22 cellular contexts compared by ENCODE assay signal in the genomic region with DNA sequence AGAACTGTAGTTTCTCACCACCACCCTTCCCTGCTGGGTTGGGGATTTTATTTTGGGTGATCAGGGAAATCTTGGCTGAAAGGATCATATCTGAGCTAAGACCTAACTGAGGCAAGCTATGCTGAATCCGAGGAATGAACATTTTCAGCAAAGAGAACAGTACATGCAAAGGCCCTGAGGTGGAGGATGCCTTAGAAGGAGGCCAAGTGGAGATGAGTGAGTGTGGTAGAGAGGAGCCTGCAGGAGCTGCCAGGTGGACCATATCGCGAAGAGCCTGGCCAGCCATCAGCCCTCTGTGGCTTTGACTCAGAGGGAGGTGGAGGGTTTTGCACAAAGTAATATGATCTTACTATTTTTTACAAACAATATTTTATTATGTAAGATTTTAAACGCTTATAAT. TPM values are rescaled to one million over a fixed set of nuclear protein-coding genes. Genes with fewer than 3 reads are reported as not detected.
DNase-seq lines count a peak whose midpoint lies in the region; ATAC-seq, FAIRE-seq and TF ChIP-seq lines count a peak whose summit lies in the region.
"Had no signal": no experiment of that assay in that cellular context is flagged by ENCODE, and none has a peak within 500 bp of the region (broad histone marks: within the 10 kb centered on the region; RNA-seq: fewer than 3 reads in every experiment).

No MANE protein-coding gene starts in this region.

- peak overlapping the region; percentile 16 for H3K4me3 Mint-ChIP-seq in central memory CD8-positive, alpha-beta T cell
- no peak overlapping the region for H3K4me3 Mint-ChIP-seq in GM23338

- no peak overlapping the region for H3K4me2 ChIP-seq in GM23338
- H3K4me2 ChIP-seq: BLaER1 treated with 17β-estradiol and CSF1 and Interleukin-3, amounts not matched to agents 10 nM and 100 nM had no signal

- H3K36me3 ChIP-seq in right atrium auricular region (no peaks in the 10 kb centered on the region), HEK293 (ENCODE audit: control insufficient read depth in 2 of 2, insufficient read depth in 1 of 2, low read length in 2 of 2) (no peaks in the 10 kb centered on the region), GM23338 (ENCODE audit: insufficient read depth) (no peaks in the 10 kb centered on the region)
- H3K36me3 ChIP-seq: BLaER1 treated with 17β-estradiol and CSF1 and Interleukin-3, amounts not matched to agents 10 nM and 100 nM had no signal

- no peak for TF ChIP-seq CTCF in right atrium auricular region (IDR thresholded peaks at IDR 0.05)
- no peak for TF ChIP-seq CTCF in HEK293 (tag by site-specific recombination; IDR thresholded peaks at IDR 0.05)
- no peak for TF ChIP-seq CTCF in GM23338 (conservative IDR thresholded peaks at IDR 0.05; ENCODE audit: low read depth in 2 of 2)

- H3F3A ChIP-seq in GM23338 (replicated peaks; ENCODE audit: low read depth), result no peaks in the 10 kb centered on the region

- POLR2A ChIA-PET in HEK293 (lab: Yijun Ruan, JAX), result no interaction called here

- no peaks in the 10 kb centered on the region for H3K9me3 ChIP-seq in right atrium auricular region
- H3K9me3 ChIP-seq in HEK293 (ENCODE audit: control insufficient read depth, insufficient read depth, low read depth, low read length), result no peaks in the 10 kb centered on the region
- H3K9me3 ChIP-seq: BLaER1 treated with 17β-estradiol and CSF1 and Interleukin-3, amounts not matched to agents 10 nM and 100 nM had no signal

- H3K4me1 Mint-ChIP-seq in central memory CD8-positive, alpha-beta T cell, result no peaks in the 10 kb centered on the region
- no peaks in the 10 kb centered on the region for H3K4me1 Mint-ChIP-seq in GM23338

- H3K27me3 ChIP-seq in right atrium auricular region (peaks cover 0 to 8% of the 10 kb centered on the region in 2 donors), GM23338 (ENCODE audit: insufficient read depth) (peaks cover 49% of the 10 kb centered on the region)

- no peak for FAIRE-seq in urothelium cell line (lab: Jason Lieb, UNC)
- FAIRE-seq: HepG2 had no signal

- peaks cover 1% of the 10 kb centered on the region for H3K36me3 Mint-ChIP-seq in central memory CD8-positive, alpha-beta T cell (ENCODE audit: insufficient read depth)
- H3K36me3 Mint-ChIP-seq in GM23338 (ENCODE audit: low read depth), result no peaks in the 10 kb centered on the region; the same call in 2 of the 3 replicates

- H3K9me2 ChIP-seq in GM23338 (ENCODE audit: insufficient read depth), result no peaks in the 10 kb centered on the region

- no peak overlapping the region for H3K4me3 ChIP-seq in right atrium auricular region
- no peak overlapping the region for H3K4me3 ChIP-seq in HEK293 (ENCODE audit: low read depth, low read length)
- no peak overlapping the region for H3K4me3 ChIP-seq in GM23338
- H3K4me3 ChIP-seq: BLaER1 treated with 17β-estradiol and CSF1 and Interleukin-3, amounts not matched to agents 10 nM and 100 nM; GM23248 had no signal

- H3K79me2 ChIP-seq in GM23338 (replicated peaks; ENCODE audit: insufficient read depth), result no peaks in the 10 kb centered on the region

- CTCF ChIA-PET in HEK293 (lab: Yijun Ruan, JAX), result interaction anchor here (0.6 to 1.6 kb wide), 4 partner anchors 12 to 235 kb away, joined by 3 to 5 read pairs (median 3); no protein-coding TSS in a partner anchor

- H4K20me1 ChIP-seq in GM23338 (replicated peaks; ENCODE audit: insufficient read depth), result no peaks in the 10 kb centered on the region

- H3K4me1 ChIP-seq in right atrium auricular region, result no peaks in the 10 kb centered on the region
- no peaks in the 10 kb centered on the region; the same call in 1 of the 2 replicates for H3K4me1 ChIP-seq in HEK293 (ENCODE audit: control insufficient read depth, insufficient read depth, low read length)
- H3K4me1 ChIP-seq in GM23338 (ENCODE audit: insufficient read depth), result no peaks in the 10 kb centered on the region; the same call in 1 of the 2 replicates

- H3K27ac Mint-ChIP-seq in central memory CD8-positive, alpha-beta T cell (ENCODE audit: low read depth), result no peak overlapping the region
- no peak overlapping the region for H3K27ac Mint-ChIP-seq in GM23338
- H3K27ac Mint-ChIP-seq: B cell, IgD-negative memory B cell had no signal

- no peak overlapping the region for H3K27ac ChIP-seq in right atrium auricular region
- H3K27ac ChIP-seq in HEK293 (ENCODE audit: extremely low read depth, low read depth, low read length), result no peak overlapping the region
- no peak overlapping the region for H3K27ac ChIP-seq in GM23338 (ENCODE audit: low read depth)
- H3K27ac ChIP-seq: BLaER1 treated with 17β-estradiol and CSF1 and Interleukin-3, amounts not matched to agents 10 nM and 100 nM; GM23248 had no signal

- H3K9me3 Mint-ChIP-seq in central memory CD8-positive, alpha-beta T cell, result no peaks in the 10 kb centered on the region
- peaks cover 12% of the 10 kb centered on the region for H3K9me3 Mint-ChIP-seq in GM23338
- H3K9me3 Mint-ChIP-seq: IgD-negative memory B cell had no signal

- ATAC-seq in Right ventricle myocardium inferior (no peak), HG02571 (IDR thresholded peaks at IDR 0.05; ENCODE audit: unreplicated experiment) (no peak), GM23338 (no peak)
- ATAC-seq in central memory CD8-positive, alpha-beta T cell (replicated peaks; ENCODE audit: extremely low read depth, poor library complexity, severe bottlenecking), result no peak
- ATAC-seq: HCT116, HepG2 had no signal

- no peak overlapping the region for H2AFZ ChIP-seq in GM23338
- H2AFZ ChIP-seq: GM23248 had no signal

- peaks cover 77% of the 10 kb centered on the region for H3K27me3 Mint-ChIP-seq in central memory CD8-positive, alpha-beta T cell
- peaks cover 39% of the 10 kb centered on the region for H3K27me3 Mint-ChIP-seq in GM23338 (ENCODE audit: insufficient read depth, low read depth, poor library complexity)

- DNase-seq in right atrium auricular region (ENCODE audit: low spot score) (peak; percentile 11), Right ventricle myocardium inferior (ENCODE audit: missing footprints) (no peak), urothelium cell line (ENCODE audit: low spot score) (peak; percentile 30), GM23338 (ENCODE audit: low spot score) (no peak)
- no peak for DNase-seq in central memory CD8-positive, alpha-beta T cell (ENCODE audit: low spot score in 2 of 2)
- DNase-seq in stimulated activated CD4-positive, alpha-beta T cell treated with anti-CD3 and anti-CD28 coated beads, Interleukin-2, amount 100 ng/mL, for 24 hours, result no peak
- DNase-seq: 8988T, Calu3, DMS79 treated with DMSO at 0.1 percent for 48 hours, GF-D8, GM23248, H7, Karpas-422, KBM-7 had no signal

- intact Hi-C loops in Right ventricle myocardium inferior (cut with DNase I), result no loop called here

TF ChIP-seq in HEK293, 187 proteins besides CTCF, POLR2A, EP300 and RAD21:
- peak; percentile 87 for TF ChIP-seq ZNF623 (tag by site-specific recombination; IDR thresholded peaks at IDR 0.05)
- TF ChIP-seq ZNF843 (tag by site-specific recombination; IDR thresholded peaks at IDR 0.05), result no peak

TF ChIP-seq in GM23338, 12 proteins besides CTCF, POLR2A, EP300 and RAD21:
- no peak for TF ChIP-seq POLR2AphosphoS5 (IDR thresholded peaks at IDR 0.05; ENCODE audit: low read depth)

RNA-seq across cellular contexts. Expression of a gene that starts 1.6 kb away (rescaled TPM):
- total RNA-seq in right atrium auricular region (1 to 10 TPM; 2.9 to 3.0 TPM), Right ventricle myocardium inferior (1.4 TPM)
- 34.6 and 37.8 TPM in 2 replicates for total RNA-seq in GM23338 (2014; rRNA removed; shearing (Covaris generic))
- polyA plus RNA-seq in GM23338 (2016; fragmentation: Nextera tagmentation; extraction: Ambion mirVana), result 8.0 and 8.1 TPM in 2 replicates
- total RNA-seq: A673 had no signal
- polyA plus RNA-seq: GM23248 had no signal

Comparison
In these comparisons a context has a peak if more than half of its experiments do, and no peak if none do; other contexts are left out.
1. DNase-seq: peak in right atrium auricular region (single experiment) and urothelium cell line (single experiment); none in Right ventricle myocardium inferior (single experiment), central memory CD8-positive, alpha-beta T cell (0 of 2), stimulated activated CD4-positive, alpha-beta T cell treated with anti-CD3 and anti-CD28 coated beads, Interleukin-2, amount 100 ng/mL, for 24 hours (0 of 2) and GM23338 (single experiment).